Comparison of ENCODE assay signal across 17 cellular contexts in the genomic region with DNA sequence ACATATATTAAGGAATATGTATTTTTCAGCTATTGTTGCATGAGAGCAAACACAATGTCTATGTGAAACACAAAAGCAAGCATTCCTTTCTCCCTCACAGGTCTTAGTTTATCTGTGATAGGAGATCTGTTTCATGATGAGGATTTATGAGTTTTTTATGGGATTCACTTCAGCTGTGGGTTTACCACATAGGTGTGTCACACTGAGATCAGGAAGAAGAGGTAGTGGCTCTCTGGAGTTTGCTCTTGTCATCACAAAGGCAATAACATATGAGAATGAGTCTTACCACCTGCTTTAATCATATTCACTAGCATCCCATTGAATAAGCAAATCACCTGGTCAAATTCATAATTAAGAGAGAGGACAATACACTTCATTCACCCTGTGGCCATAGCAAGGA.
DNase-seq lines count a peak whose midpoint lies in the region; ATAC-seq and TF ChIP-seq lines count a peak whose summit lies in the region.
"Had no signal": no experiment of that assay in that cellular context is flagged by ENCODE, and none has a peak within 500 bp of the region (broad histone marks: within the 10 kb centered on the region; RNA-seq: fewer than 3 reads in every experiment).

No MANE protein-coding gene starts in this region.

- DNase-seq in DMS153 (lab: John Stamatoyannopoulos, UW) (peak; percentile 13), DMS153 treated with DMSO at 0.1 percent for 48 hours (lab: John Stamatoyannopoulos, UW; ENCODE audit: unreplicated experiment) (no peak), NCI-H526 treated with DMSO at 0.1 percent for 48 hours (lab: John Stamatoyannopoulos, UW) (peak; percentile 74), mucosa of descending colon (no peak), OCI-M1 (lab: John Stamatoyannopoulos, UW) (no peak)
- DNase-seq: Caco-2; CD4-positive, CD25-positive, alpha-beta regulatory T cell; CD8-positive, alpha-beta T cell; DMS79; EL; GDM1; GM23248; H7; HCEC 1CT had no signal

- H3K4me3 ChIP-seq in mucosa of descending colon = no peak overlapping the region
- H3K4me3 ChIP-seq: BLaER1, GM12878, GM23248 had no signal

- intact Hi-C loops in mucosa of descending colon (cut with DNase I, micrococcal nuclease) = no loop called here

- ATAC-seq in mucosa of descending colon (peak; percentile 28), HG03045 (IDR thresholded peaks at IDR 0.05; ENCODE audit: unreplicated experiment) (no peak)
- ATAC-seq: CD8-positive, alpha-beta T cell; GM12878 had no signal

- H3K4me1 ChIP-seq in mucosa of descending colon (ENCODE audit: low read depth) = no peaks in the 10 kb centered on the region
- H3K4me1 ChIP-seq: BLaER1, Caco-2 had no signal

- TF ChIP-seq CTCF in mucosa of descending colon (IDR thresholded peaks at IDR 0.05) = no peak

- H3K36me3 ChIP-seq in mucosa of descending colon (ENCODE audit: low read depth) = no peaks in the 10 kb centered on the region
- H3K36me3 ChIP-seq: BLaER1 had no signal

- H3K9me3 ChIP-seq in mucosa of descending colon = no peaks in the 10 kb centered on the region
- H3K9me3 ChIP-seq: BLaER1, Caco-2 had no signal

Comparison
In these comparisons a context has a peak if more than half of its experiments do, and no peak if none do; other contexts are left out.
1. DNase-seq: peak in DMS153 (single experiment) and NCI-H526 treated with DMSO at 0.1 percent for 48 hours (single experiment); none in DMS153 treated with DMSO at 0.1 percent for 48 hours (single experiment), mucosa of descending colon (0 of 3) and OCI-M1 (single experiment).